ENCODE assay signal across 24 cellular contexts in the genomic region with DNA sequence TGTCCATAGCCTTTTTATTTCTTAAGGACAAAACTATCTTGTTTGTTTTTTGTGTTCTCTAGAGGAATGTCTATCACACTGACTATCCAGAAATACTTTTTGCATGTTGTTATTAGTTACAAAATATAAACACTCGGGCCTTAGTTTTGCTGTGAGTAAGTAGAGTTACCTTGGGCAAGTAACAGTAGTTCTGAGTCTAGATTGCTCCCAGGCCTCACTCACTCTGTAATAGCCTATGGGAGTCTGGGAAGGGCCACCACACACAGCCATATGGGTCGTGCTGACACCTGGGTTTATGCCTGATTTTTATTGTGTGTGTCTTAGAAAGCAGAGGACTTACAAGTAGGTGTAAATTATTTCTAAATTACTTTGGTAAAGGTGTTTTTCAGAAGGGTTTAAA.
"Had no signal": no experiment of that assay in that cellular context is flagged by ENCODE, and none has a peak within 500 bp of the region (broad histone marks: within the 10 kb centered on the region; RNA-seq: fewer than 3 reads in every experiment).

No MANE protein-coding gene starts in this region.

- ATAC-seq: gastroesophageal sphincter; left lung; lower lobe of right lung; stimulated activated naive B cell treated with anti-CD40 and anti-IgM and Interleukin-4, amounts not matched to agents 10 μg/mL and 1 μg/mL and 100 μg/mL, for 72 hours had no signal

- H3K9me3 Mint-ChIP-seq: activated B cell treated with CpG ODN at 0.5 μM for 24 hours; activated T-helper 1 cell treated with anti-CD3 and anti-CD28 coated beads, Interleukin-12 subunit alpha, Interleukin-12 subunit beta, Interleukin-2, Interleukin-4 antibody, amounts not matched to agents 30 ng/mL and 10 ng/mL and 1 ng/mL, durations not matched to agents 14 hours and 24 hours and 36 hours; central memory CD8-positive, alpha-beta T cell; nephron; stimulated activated naive B cell treated with anti-CD40 and anti-IgM and Interleukin-4, amounts not matched to agents 10 μg/mL and 1 μg/mL and 100 μg/mL, for 72 hours; T-helper 2 cell treated with Interferon-gamma antibody and Interleukin-4, amounts not matched to agents 5 μg/mL and 100 μg/mL, for 36 hours had no signal

- H3K27me3 ChIP-seq: gastroesophageal sphincter, left lung, tibial nerve had no signal

- H3K27ac Mint-ChIP-seq: activated B cell treated with CpG ODN at 0.5 μM for 24 hours; nephron; progenitor cell of endocrine pancreas; stimulated activated naive B cell treated with anti-CD40 and anti-IgM and Interleukin-4, amounts not matched to agents 10 μg/mL and 1 μg/mL and 100 μg/mL, for 72 hours; T-helper 2 cell treated with Interferon-gamma antibody and Interleukin-4, amounts not matched to agents 5 μg/mL and 100 μg/mL, for 36 hours had no signal

- DNase-seq: activated B cell treated with CpG ODN at 0.5 μM for 24 hours; activated CD4-positive, alpha-beta T cell treated with anti-CD3 and anti-CD28 coated beads, Interleukin-2, amount 50 U/mL, for 4 hours; activated gamma-delta T cell treated with Interleukin-2 at 50 U/mL for 16 hours; activated naive CD4-positive, alpha-beta T cell treated with anti-CD3 and anti-CD28 coated beads, Interleukin-2, amount 50 U/mL, for 16 hours; activated T-cell treated with anti-CD3 and anti-CD28 coated beads for 4 hours; dermis blood vessel endothelial cell; effector CD4-positive, alpha-beta T cell; head of caudate nucleus; hippocampal formation; kidney glomerular epithelial cell; left lung; lower lobe of right lung; mesendoderm; stimulated activated CD4-positive, alpha-beta T cell treated with anti-CD3 and anti-CD28 coated beads, Interleukin-4, amount 100 ng/mL, for 4 hours; stimulated activated naive B cell treated with anti-CD40 and anti-IgM and Interleukin-4, amounts not matched to agents 10 μg/mL and 1 μg/mL and 100 μg/mL, for 72 hours; T-helper 1 cell had no signal

- H3K27ac ChIP-seq: gastroesophageal sphincter, left lung, lower lobe of right lung, tibial nerve had no signal

- H3K4me3 ChIP-seq: gastroesophageal sphincter, left lung, lower lobe of right lung, smooth muscle cell, tibial nerve had no signal

- H3K4me1 ChIP-seq: left lung, tibial nerve had no signal

- H3K4me1 Mint-ChIP-seq: activated B cell treated with CpG ODN at 0.5 μM for 24 hours; nephron; stimulated activated naive B cell treated with anti-CD40 and anti-IgM and Interleukin-4, amounts not matched to agents 10 μg/mL and 1 μg/mL and 100 μg/mL, for 72 hours had no signal

- H3K4me3 Mint-ChIP-seq: activated B cell treated with CpG ODN at 0.5 μM for 24 hours; activated T-helper 1 cell treated with anti-CD3 and anti-CD28 coated beads, Interleukin-12 subunit alpha, Interleukin-12 subunit beta, Interleukin-2, Interleukin-4 antibody, amounts not matched to agents 30 ng/mL and 10 ng/mL and 1 ng/mL, durations not matched to agents 14 hours and 24 hours and 36 hours; central memory CD8-positive, alpha-beta T cell; nephron; stimulated activated naive B cell treated with anti-CD40 and anti-IgM and Interleukin-4, amounts not matched to agents 10 μg/mL and 1 μg/mL and 100 μg/mL, for 72 hours; T-helper 2 cell treated with Interferon-gamma antibody and Interleukin-4, amounts not matched to agents 5 μg/mL and 100 μg/mL, for 36 hours had no signal

- H3K9me3 ChIP-seq: gastroesophageal sphincter, left lung, lower lobe of right lung, tibial nerve had no signal

- H3K4me2 ChIP-seq: smooth muscle cell had no signal

- H3K27me3 Mint-ChIP-seq: activated B cell treated with CpG ODN at 0.5 μM for 24 hours; central memory CD8-positive, alpha-beta T cell; progenitor cell of endocrine pancreas; stimulated activated naive B cell treated with anti-CD40 and anti-IgM and Interleukin-4, amounts not matched to agents 10 μg/mL and 1 μg/mL and 100 μg/mL, for 72 hours had no signal
